Comparison of ENCODE assay signal across 14 cellular contexts in genomic region chr22:26937213-26937612, GRCh38.
"Had no signal": no experiment of that assay in that cellular context is flagged by ENCODE, and none has a peak within 500 bp of the region (broad histone marks: within the 10 kb centered on the region; RNA-seq: fewer than 3 reads in every experiment).

No MANE protein-coding gene starts in this region.

- H3K9ac ChIP-seq: neural progenitor cell had no signal

- H3K9me3 ChIP-seq: pancreas, testis had no signal

- H3K79me2 ChIP-seq: hepatocyte had no signal

- H2AFZ ChIP-seq: hepatocyte, neural progenitor cell had no signal

- H3K4me3 ChIP-seq: cardiac muscle cell, hepatocyte, neural progenitor cell, pancreas, testis had no signal

- H3K4me2 ChIP-seq: hepatocyte, neural progenitor cell had no signal

- DNase-seq: activated CD4-positive, alpha-beta T cell treated with anti-CD3 and anti-CD28 coated beads for 36 hours; activated CD8-positive, alpha-beta T cell treated with anti-CD3 and anti-CD28 coated beads for 36 hours; activated naive CD4-positive, alpha-beta T cell; aorta; effector CD4-positive, alpha-beta T cell; mesendoderm; pancreas; stimulated activated CD4-positive, alpha-beta T cell treated with anti-CD3 and anti-CD28 coated beads, Interleukin-4, amount 100 ng/mL, for 24 hours; stimulated activated naive CD8-positive, alpha-beta T cell treated with anti-CD3 and anti-CD28 coated beads, Interleukin-15, amount 100 ng/mL, for 72 hours; testis had no signal

- H3K4me1 ChIP-seq: pancreas, testis had no signal

- H3K27ac ChIP-seq: cardiac muscle cell, hepatocyte, neural progenitor cell, pancreas, testis, VCaP had no signal

- H3K27me3 ChIP-seq: cardiac muscle cell, neural progenitor cell, pancreas, testis had no signal

- ATAC-seq: activated CD4-positive, alpha-beta T cell treated with anti-CD3 and anti-CD28 coated beads for 36 hours; activated CD8-positive, alpha-beta T cell treated with anti-CD3 and anti-CD28 coated beads for 36 hours; pancreas; stimulated activated naive CD8-positive, alpha-beta T cell treated with anti-CD3 and anti-CD28 coated beads, Interleukin-15, amount 100 ng/mL, for 72 hours had no signal

- H3K36me3 ChIP-seq: cardiac muscle cell, neural progenitor cell, pancreas had no signal
